1 cellular context compared by ENCODE assay signal in genomic region chr15:75577401-75578205, GRCh38.
TF ChIP-seq lines count a peak whose summit lies in the region.

No MANE protein-coding gene starts in this region.

TF ChIP-seq in H1, 55 proteins besides CTCF, POLR2A, EP300 and RAD21:
- TF ChIP-seq KDM4A (IDR thresholded peaks at IDR 0.05; ENCODE audit: low read depth, low read length, severe bottlenecking) (no peak), TBP (IDR thresholded peaks at IDR 0.05; ENCODE audit: low read depth, low read length) (0 out of 2 replicates have a peak, but pooled peaks have one; percentile 14), CEBPB (IDR thresholded peaks at IDR 0.05; ENCODE audit: low read depth, low read length) (no peak), PHF8 (conservative IDR thresholded peaks at IDR 0.05; ENCODE audit: low read depth, low read length) (no peak), SP2 (IDR thresholded peaks at IDR 0.05; ENCODE audit: low read length) (no peak), TEAD4 (IDR thresholded peaks at IDR 0.05; ENCODE audit: low read depth, low read length) (0 out of 2 replicates have a peak, but pooled peaks have one; percentile 9), TAF1 (IDR thresholded peaks at IDR 0.05; ENCODE audit: low read depth, low read length) (0 out of 2 replicates have a peak, but pooled peaks have one; percentile 5), SIN3A (conservative IDR thresholded peaks at IDR 0.05 in 1 of 2, IDR thresholded peaks at IDR 0.05 in 1 of 2; ENCODE audit: low read depth in 1 of 2, low read length in 2 of 2) (peak in 1 of 2 experiments; percentile 58; a peak in 1 of 4 replicates)
- TF ChIP-seq, protein P1, sequence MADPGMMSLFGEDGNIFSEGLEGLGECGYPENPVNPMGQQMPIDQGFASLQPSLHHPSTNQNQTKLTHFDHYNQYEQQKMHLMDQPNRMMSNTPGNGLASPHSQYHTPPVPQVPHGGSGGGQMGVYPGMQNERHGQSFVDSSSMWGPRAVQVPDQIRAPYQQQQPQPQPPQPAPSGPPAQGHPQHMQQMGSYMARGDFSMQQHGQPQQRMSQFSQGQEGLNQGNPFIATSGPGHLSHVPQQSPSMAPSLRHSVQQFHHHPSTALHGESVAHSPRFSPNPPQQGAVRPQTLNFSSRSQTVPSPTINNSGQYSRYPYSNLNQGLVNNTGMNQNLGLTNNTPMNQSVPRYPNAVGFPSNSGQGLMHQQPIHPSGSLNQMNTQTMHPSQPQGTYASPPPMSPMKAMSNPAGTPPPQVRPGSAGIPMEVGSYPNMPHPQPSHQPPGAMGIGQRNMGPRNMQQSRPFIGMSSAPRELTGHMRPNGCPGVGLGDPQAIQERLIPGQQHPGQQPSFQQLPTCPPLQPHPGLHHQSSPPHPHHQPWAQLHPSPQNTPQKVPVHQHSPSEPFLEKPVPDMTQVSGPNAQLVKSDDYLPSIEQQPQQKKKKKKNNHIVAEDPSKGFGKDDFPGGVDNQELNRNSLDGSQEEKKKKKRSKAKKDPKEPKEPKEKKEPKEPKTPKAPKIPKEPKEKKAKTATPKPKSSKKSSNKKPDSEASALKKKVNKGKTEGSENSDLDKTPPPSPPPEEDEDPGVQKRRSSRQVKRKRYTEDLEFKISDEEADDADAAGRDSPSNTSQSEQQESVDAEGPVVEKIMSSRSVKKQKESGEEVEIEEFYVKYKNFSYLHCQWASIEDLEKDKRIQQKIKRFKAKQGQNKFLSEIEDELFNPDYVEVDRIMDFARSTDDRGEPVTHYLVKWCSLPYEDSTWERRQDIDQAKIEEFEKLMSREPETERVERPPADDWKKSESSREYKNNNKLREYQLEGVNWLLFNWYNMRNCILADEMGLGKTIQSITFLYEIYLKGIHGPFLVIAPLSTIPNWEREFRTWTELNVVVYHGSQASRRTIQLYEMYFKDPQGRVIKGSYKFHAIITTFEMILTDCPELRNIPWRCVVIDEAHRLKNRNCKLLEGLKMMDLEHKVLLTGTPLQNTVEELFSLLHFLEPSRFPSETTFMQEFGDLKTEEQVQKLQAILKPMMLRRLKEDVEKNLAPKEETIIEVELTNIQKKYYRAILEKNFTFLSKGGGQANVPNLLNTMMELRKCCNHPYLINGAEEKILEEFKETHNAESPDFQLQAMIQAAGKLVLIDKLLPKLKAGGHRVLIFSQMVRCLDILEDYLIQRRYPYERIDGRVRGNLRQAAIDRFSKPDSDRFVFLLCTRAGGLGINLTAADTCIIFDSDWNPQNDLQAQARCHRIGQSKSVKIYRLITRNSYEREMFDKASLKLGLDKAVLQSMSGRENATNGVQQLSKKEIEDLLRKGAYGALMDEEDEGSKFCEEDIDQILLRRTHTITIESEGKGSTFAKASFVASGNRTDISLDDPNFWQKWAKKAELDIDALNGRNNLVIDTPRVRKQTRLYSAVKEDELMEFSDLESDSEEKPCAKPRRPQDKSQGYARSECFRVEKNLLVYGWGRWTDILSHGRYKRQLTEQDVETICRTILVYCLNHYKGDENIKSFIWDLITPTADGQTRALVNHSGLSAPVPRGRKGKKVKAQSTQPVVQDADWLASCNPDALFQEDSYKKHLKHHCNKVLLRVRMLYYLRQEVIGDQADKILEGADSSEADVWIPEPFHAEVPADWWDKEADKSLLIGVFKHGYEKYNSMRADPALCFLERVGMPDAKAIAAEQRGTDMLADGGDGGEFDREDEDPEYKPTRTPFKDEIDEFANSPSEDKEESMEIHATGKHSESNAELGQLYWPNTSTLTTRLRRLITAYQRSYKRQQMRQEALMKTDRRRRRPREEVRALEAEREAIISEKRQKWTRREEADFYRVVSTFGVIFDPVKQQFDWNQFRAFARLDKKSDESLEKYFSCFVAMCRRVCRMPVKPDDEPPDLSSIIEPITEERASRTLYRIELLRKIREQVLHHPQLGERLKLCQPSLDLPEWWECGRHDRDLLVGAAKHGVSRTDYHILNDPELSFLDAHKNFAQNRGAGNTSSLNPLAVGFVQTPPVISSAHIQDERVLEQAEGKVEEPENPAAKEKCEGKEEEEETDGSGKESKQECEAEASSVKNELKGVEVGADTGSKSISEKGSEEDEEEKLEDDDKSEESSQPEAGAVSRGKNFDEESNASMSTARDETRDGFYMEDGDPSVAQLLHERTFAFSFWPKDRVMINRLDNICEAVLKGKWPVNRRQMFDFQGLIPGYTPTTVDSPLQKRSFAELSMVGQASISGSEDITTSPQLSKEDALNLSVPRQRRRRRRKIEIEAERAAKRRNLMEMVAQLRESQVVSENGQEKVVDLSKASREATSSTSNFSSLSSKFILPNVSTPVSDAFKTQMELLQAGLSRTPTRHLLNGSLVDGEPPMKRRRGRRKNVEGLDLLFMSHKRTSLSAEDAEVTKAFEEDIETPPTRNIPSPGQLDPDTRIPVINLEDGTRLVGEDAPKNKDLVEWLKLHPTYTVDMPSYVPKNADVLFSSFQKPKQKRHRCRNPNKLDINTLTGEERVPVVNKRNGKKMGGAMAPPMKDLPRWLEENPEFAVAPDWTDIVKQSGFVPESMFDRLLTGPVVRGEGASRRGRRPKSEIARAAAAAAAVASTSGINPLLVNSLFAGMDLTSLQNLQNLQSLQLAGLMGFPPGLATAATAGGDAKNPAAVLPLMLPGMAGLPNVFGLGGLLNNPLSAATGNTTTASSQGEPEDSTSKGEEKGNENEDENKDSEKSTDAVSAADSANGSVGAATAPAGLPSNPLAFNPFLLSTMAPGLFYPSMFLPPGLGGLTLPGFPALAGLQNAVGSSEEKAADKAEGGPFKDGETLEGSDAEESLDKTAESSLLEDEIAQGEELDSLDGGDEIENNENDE (IDR thresholded peaks at IDR 0.05; ENCODE audit: insufficient replicate concordance, low read length) = no peak
